In genomic region chr2:165893556-165893955, GRCh38 we compare ENCODE assay signal across 23 cellular contexts.
DNase-seq lines count a peak whose midpoint lies in the region; ATAC-seq and TF ChIP-seq lines count a peak whose summit lies in the region.
"Had no signal": no experiment of that assay in that cellular context is flagged by ENCODE, and none has a peak within 500 bp of the region (broad histone marks: within the 10 kb centered on the region; RNA-seq: fewer than 3 reads in every experiment).

No MANE protein-coding gene starts in this region.

- H3K4me1 Mint-ChIP-seq in MCF 10A (ENCODE audit: insufficient read depth, unreplicated experiment) = peaks cover 16% of the 10 kb centered on the region

- H3K27ac ChIP-seq in breast epithelium (no peak overlapping the region), trophoblast cell (ENCODE audit: low read depth, low read length) (no peak overlapping the region), substantia nigra (ENCODE audit: low read depth, low read length, poor library complexity, severe bottlenecking) (no peak overlapping the region), gastroesophageal sphincter (no peak overlapping the region), body of pancreas (no peak overlapping the region)
- H3K27ac ChIP-seq: 22Rv1, BLaER1, C4-2B, GM23248 had no signal

- H2BK12ac ChIP-seq in trophoblast cell (ENCODE audit: low read length) = no peak overlapping the region

- no peak overlapping the region for H2BK120ac ChIP-seq in trophoblast cell (ENCODE audit: insufficient read depth, low read length, poor library complexity)

- H4K12ac ChIP-seq in trophoblast cell (ENCODE audit: low read depth, low read length) = no peak overlapping the region

- H3K27me3 ChIP-seq in breast epithelium = no peaks in the 10 kb centered on the region
- no peaks in the 10 kb centered on the region for H3K27me3 ChIP-seq in trophoblast cell (ENCODE audit: insufficient read depth, low read length)
- no peaks in the 10 kb centered on the region for H3K27me3 ChIP-seq in gastroesophageal sphincter
- no peaks in the 10 kb centered on the region for H3K27me3 ChIP-seq in body of pancreas
- H3K27me3 ChIP-seq: BLaER1 had no signal

- H4K8ac ChIP-seq in trophoblast cell (ENCODE audit: low read depth, low read length) = no peak overlapping the region

- H3K4me3 ChIP-seq in breast epithelium (no peak overlapping the region), trophoblast cell (ENCODE audit: low read depth, low read length) (no peak overlapping the region), gastroesophageal sphincter (no peak overlapping the region), body of pancreas (no peak overlapping the region)
- H3K4me3 ChIP-seq: BLaER1, GM12878, GM23248 had no signal

- POLR2A ChIA-PET in MCF 10A (lab: Yijun Ruan, JAX) = no interaction called here

- H3K18ac ChIP-seq in trophoblast cell (ENCODE audit: low read length) = no peak overlapping the region

- no peak overlapping the region for H2AK5ac ChIP-seq in trophoblast cell (ENCODE audit: low read length)

- peaks cover 24% of the 10 kb centered on the region for H3K36me3 Mint-ChIP-seq in MCF 10A (ENCODE audit: insufficient read depth, unreplicated experiment)

- H3K4me2 ChIP-seq in trophoblast cell (ENCODE audit: low read length) = no peak overlapping the region
- H3K4me2 ChIP-seq: BLaER1 had no signal

- TF ChIP-seq POLR2A in breast epithelium (IDR thresholded peaks at IDR 0.05) (no peak), gastroesophageal sphincter (IDR thresholded peaks at IDR 0.05) (no peak), body of pancreas (IDR thresholded peaks at IDR 0.05) (no peak)

- no peak overlapping the region for H3K4ac ChIP-seq in trophoblast cell (ENCODE audit: low read depth, low read length)

- H3K36me3 ChIP-seq in breast epithelium (no peaks in the 10 kb centered on the region), trophoblast cell (ENCODE audit: control insufficient read depth in 1 of 2, insufficient read depth in 2 of 2, low read length in 2 of 2) (no peaks in the 10 kb centered on the region), gastroesophageal sphincter (peaks cover 0 to 82% of the 10 kb centered on the region in 2 donors), body of pancreas (replicated peaks in 1 of 2; ENCODE audit: insufficient read depth in 1 of 2, low read depth in 2 of 2) (peaks cover 4 to 10% of the 10 kb centered on the region in 2 donors)

- intact Hi-C loops in MCF 10A (cut with micrococcal nuclease) = no loop called here
- intact Hi-C loops in breast epithelium (cut with DNase I; ENCODE audit: low total_unique reads) = no loop called here
- intact Hi-C loops in body of pancreas (cut with DNase I) = no loop called here

- H4K91ac ChIP-seq in trophoblast cell (ENCODE audit: low read depth, low read length) = no peak overlapping the region

- H3K4me3 Mint-ChIP-seq in MCF 10A (ENCODE audit: unreplicated experiment) = no peak overlapping the region
- H3K4me3 Mint-ChIP-seq: B cell; CD4-positive, CD25-positive, alpha-beta regulatory T cell; CD8-positive, alpha-beta T cell; HFFc6 had no signal

- no peak overlapping the region for H3K14ac ChIP-seq in trophoblast cell (ENCODE audit: low read length)

- no peaks in the 10 kb centered on the region for H3K9me3 Mint-ChIP-seq in MCF 10A (ENCODE audit: unreplicated experiment)
- H3K9me3 Mint-ChIP-seq: CD8-positive, alpha-beta T cell; HFFc6 had no signal

- CTCF ChIA-PET in MCF 10A (lab: Yijun Ruan, JAX) = no interaction called here

- H3K9me3 ChIP-seq in breast epithelium (no peaks in the 10 kb centered on the region), trophoblast cell (ENCODE audit: insufficient read depth, low read depth, low read length) (no peaks in the 10 kb centered on the region), gastroesophageal sphincter (no peaks in the 10 kb centered on the region), body of pancreas (no peaks in the 10 kb centered on the region)
- H3K9me3 ChIP-seq: BLaER1 had no signal

- H3K23ac ChIP-seq in trophoblast cell (ENCODE audit: low read length) = no peak overlapping the region

- TF ChIP-seq CTCF in MCF 10A (IDR thresholded peaks at IDR 0.05; ENCODE audit: unreplicated experiment) (no peak), breast epithelium (IDR thresholded peaks at IDR 0.05) (no peak), gastroesophageal sphincter (IDR thresholded peaks at IDR 0.05) (no peak), body of pancreas (IDR thresholded peaks at IDR 0.05) (no peak)

- H3K27ac Mint-ChIP-seq in MCF 10A (ENCODE audit: low read depth, unreplicated experiment) = peak overlapping the region; percentile 10
- H3K27ac Mint-ChIP-seq: B cell; CD4-positive, CD25-positive, alpha-beta regulatory T cell; CD8-positive, alpha-beta T cell; HFFc6 had no signal

- no TSS peak for BruUV-seq in MCF 10A (replicated peaks; lab: Mats Ljungman, UMichigan)

- WGBS in trophoblast cell (ENCODE audit: extremely low coverage, insufficient coverage, insufficient read length) = no CpG with 5 or more reads among the region's 4 CpGs
- 88 to 90% methylated on average over 4 of the region's 4 CpGs for WGBS in gastroesophageal sphincter (ENCODE audit: low coverage in 1 of 2), 2 donors
- 91 to 95% methylated on average over 4 of the region's 4 CpGs for WGBS in body of pancreas, 2 donors

- ATAC-seq in gastroesophageal sphincter = no peak
- no peak for ATAC-seq in body of pancreas
- ATAC-seq: CD8-positive, alpha-beta T cell; GM12878; HCT116 had no signal

- peaks cover 5% of the 10 kb centered on the region for H3K79me1 ChIP-seq in trophoblast cell (ENCODE audit: low read length)

- DNase-seq in MCF 10A (ENCODE audit: unreplicated experiment) (no peak), breast epithelium (ENCODE audit: low spot score in 2 of 2) (no peak), fibroblast of gingiva (ENCODE audit: low read depth) (peak; percentile 59), trophoblast cell (peak; percentile 62 to 91), substantia nigra (lab: John Stamatoyannopoulos, UW) (no peak), HCEC 1CT (no peak), body of pancreas (no peak)
- DNase-seq: CD4-positive, CD25-positive, alpha-beta regulatory T cell; CD8-positive, alpha-beta T cell; DMS 273 treated with DMSO at 0.1 percent for 48 hours; DMS79; EL; GDM1; GM23248; H7; HFFc6 had no signal

- no peak overlapping the region for H3K9ac ChIP-seq in trophoblast cell (ENCODE audit: low read length)
- H3K9ac ChIP-seq: BLaER1, GM23248 had no signal

- no peaks in the 10 kb centered on the region for H3K27me3 Mint-ChIP-seq in MCF 10A (ENCODE audit: insufficient read depth, unreplicated experiment)
- H3K27me3 Mint-ChIP-seq: B cell; CD4-positive, CD25-positive, alpha-beta regulatory T cell had no signal

- H2BK5ac ChIP-seq in trophoblast cell (ENCODE audit: low read depth, low read length, poor library complexity) = no peak overlapping the region

- H3K4me1 ChIP-seq in breast epithelium (peaks cover 0 to under 1% of the 10 kb centered on the region in 2 donors), trophoblast cell (ENCODE audit: control insufficient read depth in 1 of 2, insufficient read depth in 2 of 2, low read length in 2 of 2) (peaks cover 5% of the 10 kb centered on the region in 2 experiments), gastroesophageal sphincter (no peaks in the 10 kb centered on the region), body of pancreas (peaks cover 9% of the 10 kb centered on the region)

- H3K79me2 ChIP-seq in trophoblast cell (ENCODE audit: control insufficient read depth, insufficient read depth, low read length, poor library complexity) = peaks cover 2% of the 10 kb centered on the region

- no peak overlapping the region for H2AFZ ChIP-seq in trophoblast cell (ENCODE audit: insufficient read depth, low read length, poor library complexity)
- H2AFZ ChIP-seq: GM23248 had no signal

- no peak for TF ChIP-seq EP300 in gastroesophageal sphincter (IDR thresholded peaks at IDR 0.05)

Comparison
In these comparisons a context has a peak if more than half of its experiments do, and no peak if none do; other contexts are left out.
1. DNase-seq: peak in fibroblast of gingiva (single experiment) and trophoblast cell (2 of 2); none in MCF 10A (single experiment), breast epithelium (0 of 2), substantia nigra (0 of 49), HCEC 1CT (single experiment) and body of pancreas (0 of 4).